1 cellular context compared by ENCODE assay signal in genomic region chr16:566475-567361, GRCh38.
TF ChIP-seq lines count a peak whose summit lies in the region.

TSS of gene NHLRC4 (plus strand) at chr16:567005. CDS start at chr16:568048, 1,043 bp downstream.

TF ChIP-seq in K562, 482 proteins besides CTCF, POLR2A, EP300 and RAD21 (continued from another document and continues in another):
- TF ChIP-seq TCF3 (CRISPR knock-in tag; IDR thresholded peaks at IDR 0.05) (peak; percentile 53), KLF1 (tag; IDR thresholded peaks at IDR 0.05) (no peak), RERE (CRISPR knock-in tag; IDR thresholded peaks at IDR 0.05; ENCODE audit: borderline replicate concordance) (no peak), NKRF (IDR thresholded peaks at IDR 0.05; ENCODE audit: borderline replicate concordance) (no peak; the same call in 1 of the 2 replicates), BMI1 (IDR thresholded peaks at IDR 0.05; ENCODE audit: low read length) (no peak), CBX5 (IDR thresholded peaks at IDR 0.05; ENCODE audit: borderline replicate concordance, low read depth) (no peak), NRF1 (conservative IDR thresholded peaks at IDR 0.05 in 1 of 2, IDR thresholded peaks at IDR 0.05 in 1 of 2) (peak; percentile 36 to 43; a peak in 3 of 4 replicates), XRCC5 (IDR thresholded peaks at IDR 0.05; ENCODE audit: low read depth, low read length) (peak; percentile 70; the same call in 1 of the 2 replicates), MXD1 (CRISPR knock-in tag; IDR thresholded peaks at IDR 0.05; ENCODE audit: borderline replicate concordance, poor library complexity, severe bottlenecking) (no peak), SNIP1 (IDR thresholded peaks at IDR 0.05; ENCODE audit: low read depth) (no peak), ZBTB34 (CRISPR knock-in tag; IDR thresholded peaks at IDR 0.05) (no peak), ZNF354B (CRISPR knock-in tag; IDR thresholded peaks at IDR 0.05) (no peak), ILF3 (IDR thresholded peaks at IDR 0.05; ENCODE audit: borderline replicate concordance) (no peak), KDM5B (IDR thresholded peaks at IDR 0.05; ENCODE audit: insufficient replicate concordance, low read depth, low read length) (peak; percentile 65), ZBTB12 (CRISPR knock-in tag; IDR thresholded peaks at IDR 0.05) (no peak), C11orf30 (IDR thresholded peaks at IDR 0.05; ENCODE audit: low read depth) (no peak), BRF2 (IDR thresholded peaks at IDR 0.05; ENCODE audit: borderline replicate concordance, insufficient read depth, insufficient read length) (no peak), LARP7 (IDR thresholded peaks at IDR 0.05) (no peak), CXXC5 (CRISPR knock-in tag; IDR thresholded peaks at IDR 0.05) (peak; percentile 85), FOXJ2 (tag; IDR thresholded peaks at IDR 0.05) (no peak), PBX2 (CRISPR knock-in tag; IDR thresholded peaks at IDR 0.05; ENCODE audit: low read depth) (no peak), PBX2 (tag; conservative IDR thresholded peaks at IDR 0.05; ENCODE audit: low read depth) (peak; percentile 35; the same call in 1 of the 2 replicates), PYGO2 (tag; IDR thresholded peaks at IDR 0.05) (no peak), TSHZ1 (CRISPR knock-in tag; IDR thresholded peaks at IDR 0.05) (no peak), NR0B1 (IDR thresholded peaks at IDR 0.05; ENCODE audit: partially characterized antibody) (no peak), MYBL2 (IDR thresholded peaks at IDR 0.05; ENCODE audit: low read depth) (no peak), MYBL2 (CRISPR knock-in tag; IDR thresholded peaks at IDR 0.05; ENCODE audit: borderline replicate concordance) (no peak), POLR2H (tag; IDR thresholded peaks at IDR 0.05; ENCODE audit: low read depth) (no peak), POLR3G (IDR thresholded peaks at IDR 0.05; ENCODE audit: extremely low read depth, insufficient read length, insufficient replicate concordance) (no peak), CSDE1 (IDR thresholded peaks at IDR 0.05) (no peak), HDAC6 (IDR thresholded peaks at IDR 0.05; ENCODE audit: low read depth, low read length) (no peak), STAT5B (CRISPR knock-in tag; IDR thresholded peaks at IDR 0.05) (no peak), KHSRP (IDR thresholded peaks at IDR 0.05) (no peak), SAFB (IDR thresholded peaks at IDR 0.05; ENCODE audit: borderline replicate concordance, low read depth, low read length) (no peak), ATF4 (CRISPR knock-in tag; IDR thresholded peaks at IDR 0.05) (peak; percentile 37; the same call in 1 of the 2 replicates)
